ENCODE assay signal across 8 cellular contexts in the genomic region with DNA sequence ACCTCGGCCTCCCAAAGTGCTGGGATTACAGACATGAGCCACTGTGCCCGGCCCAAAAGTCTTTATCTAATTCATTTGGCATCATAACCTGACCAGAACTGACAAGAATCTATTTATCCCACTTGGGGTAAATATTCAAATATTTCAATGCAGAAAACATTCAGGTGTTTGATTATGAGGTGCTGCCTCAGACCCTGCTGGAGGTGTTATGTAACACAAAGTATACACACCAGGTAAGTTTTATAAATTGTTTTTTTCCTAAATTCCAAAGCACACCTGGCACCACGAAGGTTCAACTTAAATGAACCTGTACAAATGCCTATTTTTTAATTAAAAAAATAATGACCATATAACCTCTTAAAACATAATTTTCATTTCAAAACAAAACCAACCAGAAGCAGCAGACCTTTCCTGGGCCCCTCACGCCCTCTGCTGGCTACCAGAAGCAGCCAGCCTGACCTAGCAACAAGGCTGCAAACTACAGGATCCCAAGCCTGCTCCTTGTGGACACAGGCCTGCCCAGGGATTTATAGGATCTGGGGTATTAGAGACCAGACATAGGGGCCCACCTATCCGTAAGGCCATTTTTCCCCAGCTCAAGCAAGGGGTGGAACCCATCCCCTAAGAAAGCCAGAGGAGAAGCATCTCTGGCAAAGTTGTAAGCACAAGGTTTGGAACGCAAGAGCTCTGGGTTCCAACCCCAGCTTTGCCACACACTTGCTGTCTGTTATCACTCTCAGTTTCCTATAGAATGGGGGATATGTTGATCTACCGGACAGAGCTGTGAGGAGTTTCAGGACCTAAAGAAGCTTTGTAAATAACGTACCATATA. TPM values are rescaled to one million over a fixed set of nuclear protein-coding genes. Genes with fewer than 3 reads are reported as not detected.
A peak's percentile ranks its signal among the peaks of the same experiment; 100 is the strongest.
DNase-seq lines count a peak whose midpoint lies in the region; ATAC-seq and TF ChIP-seq lines count a peak whose summit lies in the region.

No MANE protein-coding gene starts in this region.

- no peak overlapping the region for H2AFZ ChIP-seq in hepatocyte

- H3K36me3 ChIP-seq in ascending aorta (no peaks in the 10 kb centered on the region), hepatocyte (replicated peaks; ENCODE audit: insufficient read depth, low read depth) (no peaks in the 10 kb centered on the region)

- no peak overlapping the region for H3K4me2 ChIP-seq in hepatocyte

- peak; percentile 40 to 68 (median 56) for TF ChIP-seq CTCF in ascending aorta (IDR thresholded peaks at IDR 0.05)
- peak; percentile 73 for TF ChIP-seq CTCF in hepatocyte (IDR thresholded peaks at IDR 0.05; ENCODE audit: poor library complexity)

- H3K9me3 ChIP-seq in ascending aorta = no peaks in the 10 kb centered on the region
- H3K9me3 ChIP-seq in hepatocyte (ENCODE audit: low read depth) = no peaks in the 10 kb centered on the region

- ATAC-seq in GM18511 (IDR thresholded peaks at IDR 0.05; ENCODE audit: unreplicated experiment) = no peak

- peaks cover 47% of the 10 kb centered on the region for H3K79me2 ChIP-seq in hepatocyte

- H3K27ac ChIP-seq in ascending aorta = no peak overlapping the region
- no peak overlapping the region for H3K27ac ChIP-seq in hepatocyte

- no peaks in the 10 kb centered on the region for H3K9me2 ChIP-seq in hepatocyte (replicated peaks; ENCODE audit: insufficient read depth)

- WGBS in hepatocyte (ENCODE audit: low lambda C conversion rate, missing lambda C conversion rate) = 60% methylated on average over 7 of the region's 8 CpGs

- H4K20me1 ChIP-seq in hepatocyte (ENCODE audit: insufficient read depth, poor library complexity, severe bottlenecking) = peaks cover 16% of the 10 kb centered on the region

- intact Hi-C loops in ascending aorta (cut with DNase I) = no loop called here

- DNase-seq in DMS 273 (lab: John Stamatoyannopoulos, UW; ENCODE audit: unreplicated experiment) = peak; percentile 73
- DNase-seq in H4 (ENCODE audit: low spot score) = peak; percentile 30
- peak; percentile 61 for DNase-seq in RPMI8226
- DNase-seq in ascending aorta (ENCODE audit: low spot score in 2 of 2) = no peak
- peak; percentile 76 for DNase-seq in hepatocyte (ENCODE audit: low spot score)
- DNase-seq in stimulated activated CD4-positive, alpha-beta T cell treated with anti-CD3 and anti-CD28 coated beads, Interleukin-2, amount 100 ng/mL, for 24 hours = peak; percentile 51 to 53
- no peak for DNase-seq in putamen (ENCODE audit: low spot score)

- no peak overlapping the region for H3K4me3 ChIP-seq in ascending aorta
- no peak overlapping the region for H3K4me3 ChIP-seq in hepatocyte

- H3K27me3 ChIP-seq in ascending aorta = no peaks in the 10 kb centered on the region
- H3K27me3 ChIP-seq in hepatocyte = no peaks in the 10 kb centered on the region

- H3K4me1 ChIP-seq in ascending aorta (no peaks in the 10 kb centered on the region), hepatocyte (ENCODE audit: insufficient read depth) (no peaks in the 10 kb centered on the region)

RNA-seq across cellular contexts. Expression of gene OTUD5, which starts 11.7 kb away (rescaled TPM):
- 22.3 and 34.2 TPM in 2 replicates for total RNA-seq in H4 (2014; rRNA removed; shearing (Covaris generic))
- total RNA-seq in ascending aorta (72.3 TPM), hepatocyte (27.7 and 32.5 TPM in 2 replicates)
- 49.9 and 51.2 TPM in 2 replicates for polyA plus RNA-seq in hepatocyte

RNA-seq across cellular contexts. Expression of gene KCND1, which starts 25.9 kb away (rescaled TPM):
- 0.12 TPM in 1 of 2 replicates, not detected in the other for total RNA-seq in H4 (2014; rRNA removed; shearing (Covaris generic))
- total RNA-seq in ascending aorta (10.4 TPM), hepatocyte (0.64 and 0.87 TPM in 2 replicates)
- 2.0 and 3.2 TPM in 2 replicates for polyA plus RNA-seq in hepatocyte

RNA-seq across cellular contexts. Expression of gene PIM2, which starts 26.9 kb away (rescaled TPM):
- total RNA-seq in H4 (2014; rRNA removed; shearing (Covaris generic)) = 10.8 and 11.9 TPM in 2 replicates
- total RNA-seq in ascending aorta (5.6 TPM), hepatocyte (7.0 and 11.5 TPM in 2 replicates)
- polyA plus RNA-seq in hepatocyte = 16.8 and 17.2 TPM in 2 replicates

RNA-seq across cellular contexts. Expression of gene SLC35A2, which starts 34.3 kb away (rescaled TPM):
- 23.2 and 32.8 TPM in 2 replicates for total RNA-seq in H4 (2014; rRNA removed; shearing (Covaris generic))
- 20.2 TPM for total RNA-seq in ascending aorta
- total RNA-seq in hepatocyte = 40.8 and 49.5 TPM in 2 replicates
- 82.4 and 95.9 TPM in 2 replicates for polyA plus RNA-seq in hepatocyte

RNA-seq across cellular contexts. Expression of gene PQBP1, which starts 48.0 kb away (rescaled TPM):
- 53.0 and 61.4 TPM in 2 replicates for total RNA-seq in H4 (2014; rRNA removed; shearing (Covaris generic))
- total RNA-seq in ascending aorta (14.8 TPM), hepatocyte (33.8 and 35.3 TPM in 2 replicates)
- 82.9 and 87.6 TPM in 2 replicates for polyA plus RNA-seq in hepatocyte

Comparison
In these comparisons a context has a peak if more than half of its experiments do, and no peak if none do; other contexts are left out.
1. DNase-seq: peak in DMS 273 (single experiment), H4 (single experiment), RPMI8226 (single experiment), hepatocyte (single experiment) and stimulated activated CD4-positive, alpha-beta T cell treated with anti-CD3 and anti-CD28 coated beads, Interleukin-2, amount 100 ng/mL, for 24 hours (2 of 2); none in ascending aorta (0 of 2) and putamen (single experiment).